8 cellular contexts compared by ENCODE assay signal in genomic region chr19:12782174-12782423, GRCh38. TPM values are rescaled to one million over a fixed set of nuclear protein-coding genes. Genes with fewer than 3 reads are reported as not detected.
DNase-seq lines count a peak whose midpoint lies in the region; ATAC-seq, FAIRE-seq and TF ChIP-seq lines count a peak whose summit lies in the region.

No MANE protein-coding gene starts in this region.

- CTCF ChIA-PET in AG04450 (lab: Charles Lee): interaction anchor here (1.0 to 1.9 kb wide), 2 partner anchors 16 to 21 kb away, joined by 4 to 5 read pairs; no protein-coding TSS in a partner anchor

- FAIRE-seq in bronchial epithelial cell (lab: Jason Lieb, UNC): no peak

- TF ChIP-seq CTCF in AG04450 (IDR thresholded peaks at IDR 0.05; ENCODE audit: low read depth, low read length) (no peak), bronchial epithelial cell (IDR thresholded peaks at IDR 0.05; ENCODE audit: insufficient read depth, low read length, severe bottlenecking) (no peak)

- H3K27me3 ChIP-seq in AG04450 (ENCODE audit: control insufficient read depth, insufficient read depth, low read length) (no peaks in the 10 kb centered on the region), bronchial epithelial cell (ENCODE audit: control insufficient read depth, insufficient read depth, low read length) (no peaks in the 10 kb centered on the region), mucosa of rectum (ENCODE audit: control insufficient read depth in 2 of 2, insufficient read depth in 2 of 2, low read length in 2 of 2) (no peaks in the 10 kb centered on the region)

- POLR2A ChIA-PET in AG04450 (lab: Yijun Ruan, JAX): interaction anchor here (1.0 to 1.6 kb wide), 2 partner anchors 10 to 24 kb away, joined by 4 to 75 read pairs; partner anchors contain the start of genes JUNB and RNASEH2A

- H3K27ac ChIP-seq in AG04450 (ENCODE audit: low read depth, low read length) (peak overlapping the region; percentile 75), mucosa of rectum (ENCODE audit: low read depth in 2 of 2, low read length in 2 of 2) (peak overlapping the region; percentile 100)

- H3K4me1 ChIP-seq in mucosa of rectum (ENCODE audit: control insufficient read depth in 2 of 2, insufficient read depth in 2 of 2, low read length in 2 of 2): peaks cover 65 to 69% of the 10 kb centered on the region in 2 donors

- peak overlapping the region; percentile 78 to 94 for H3K9ac ChIP-seq in mucosa of rectum (ENCODE audit: low read depth in 1 of 2, low read length in 2 of 2)

- peak; percentile 17 for ATAC-seq in HG02981 (IDR thresholded peaks at IDR 0.05; ENCODE audit: unreplicated experiment)
- no peak for ATAC-seq in HG03159 (IDR thresholded peaks at IDR 0.05; ENCODE audit: unreplicated experiment)
- no peak for ATAC-seq in GM18511 (IDR thresholded peaks at IDR 0.05; ENCODE audit: unreplicated experiment)

- H3K36me3 ChIP-seq in bronchial epithelial cell (ENCODE audit: control insufficient read depth, insufficient read depth, low read length) (no peaks in the 10 kb centered on the region), mucosa of rectum (ENCODE audit: control insufficient read depth in 2 of 2, insufficient read depth in 2 of 2, low read length in 2 of 2) (no peaks in the 10 kb centered on the region)

- DNase-seq in AG04450 (ENCODE audit: low read depth, low spot score): no peak
- no peak for DNase-seq in bronchial epithelial cell (ENCODE audit: low read depth)
- DNase-seq in iPS-NIHi7 (ENCODE audit: extremely low spot score): no peak
- DNase-seq in hippocampal formation (lab: John Stamatoyannopoulos, UW): no peak

- H3K9me3 ChIP-seq in AG04450 (ENCODE audit: control insufficient read depth, insufficient read depth, low read length) (no peaks in the 10 kb centered on the region; the same call in 1 of the 2 replicates), mucosa of rectum (ENCODE audit: control insufficient read depth in 2 of 2, low read length in 2 of 2) (no peaks in the 10 kb centered on the region)

- peak overlapping the region; percentile 57 for H3K4me3 ChIP-seq in AG04450 (ENCODE audit: low read depth, low read length)
- peak overlapping the region; percentile 34 for H3K4me3 ChIP-seq in bronchial epithelial cell (ENCODE audit: low read depth, low read length)
- H3K4me3 ChIP-seq in mucosa of rectum (ENCODE audit: low read length in 2 of 2): peak overlapping the region; percentile 67 to 80

RNA-seq across cellular contexts. Expression of gene HOOK2, which starts 6.7 kb away (rescaled TPM):
- 5.5 and 6.4 TPM in 2 replicates for polyA plus RNA-seq in AG04450 (2011; rRNA removed)
- polyA minus RNA-seq in AG04450 (2011; rRNA and poly(A)+ RNA removed): 4.7 and 5.7 TPM in 2 replicates
- 52.5 and 58.7 TPM in 2 replicates for total RNA-seq in bronchial epithelial cell

RNA-seq across cellular contexts. Expression of gene JUNB, which starts 9.2 kb away (rescaled TPM):
- 24.1 and 44.3 TPM in 2 replicates for polyA plus RNA-seq in AG04450 (2011; rRNA removed)
- polyA minus RNA-seq in AG04450 (2011; rRNA and poly(A)+ RNA removed): 15.7 and 16.4 TPM in 2 replicates
- total RNA-seq in bronchial epithelial cell: 158 and 179 TPM in 2 replicates

RNA-seq across cellular contexts. Expression of gene PRDX2, which starts 19.5 kb away (rescaled TPM):
- polyA plus RNA-seq in AG04450 (2011; rRNA removed): 187 and 237 TPM in 2 replicates
- 146 and 200 TPM in 2 replicates for polyA minus RNA-seq in AG04450 (2011; rRNA and poly(A)+ RNA removed)
- 148 and 157 TPM in 2 replicates for total RNA-seq in bronchial epithelial cell

RNA-seq across cellular contexts. Expression of gene THSD8, which starts 19.8 kb away (rescaled TPM):
- 1.6 and 2.4 TPM in 2 replicates for polyA plus RNA-seq in AG04450 (2011; rRNA removed)
- 0.74 TPM in 1 of 2 replicates, not detected in the other for polyA minus RNA-seq in AG04450 (2011; rRNA and poly(A)+ RNA removed)
- total RNA-seq in bronchial epithelial cell: not detected in 2 replicates

RNA-seq across cellular contexts. Expression of gene RNASEH2A, which starts 24.3 kb away (rescaled TPM):
- 11.6 and 11.7 TPM in 2 replicates for polyA plus RNA-seq in AG04450 (2011; rRNA removed)
- polyA minus RNA-seq in AG04450 (2011; rRNA and poly(A)+ RNA removed): 15.1 and 18.8 TPM in 2 replicates
- 11.1 and 12.9 TPM in 2 replicates for total RNA-seq in bronchial epithelial cell
